In genomic region chr12:124322271-124322998, GRCh38 we compare ENCODE assay signal across 26 cellular contexts. TPM values are rescaled to one million over a fixed set of nuclear protein-coding genes. Genes with fewer than 3 reads are reported as not detected.
DNase-seq lines count a peak whose midpoint lies in the region; ATAC-seq, FAIRE-seq and TF ChIP-seq lines count a peak whose summit lies in the region.
"Had no signal": no experiment of that assay in that cellular context is flagged by ENCODE, and none has a peak within 500 bp of the region (broad histone marks: within the 10 kb centered on the region; RNA-seq: fewer than 3 reads in every experiment).

No MANE protein-coding gene starts in this region.

- CTCF ChIA-PET in CD8-positive, alpha-beta T cell (lab: Charles Lee) = interaction anchor here (0.9 to 1.6 kb wide), 4 partner anchors 10 to 290 kb away, joined by 3 to 6 read pairs (median 3); no protein-coding TSS in a partner anchor

- POLR2A ChIA-PET in CD8-positive, alpha-beta T cell (lab: Charles Lee) = no interaction called here

- H3K27ac Mint-ChIP-seq in neural crest cell (ENCODE audit: unreplicated experiment) = peak overlapping the region; percentile 27
- no peak overlapping the region for H3K27ac Mint-ChIP-seq in CD8-positive, alpha-beta T cell
- H3K27ac Mint-ChIP-seq: stimulated activated naive CD8-positive, alpha-beta T cell treated with anti-CD3 and anti-CD28 coated beads, Interleukin-15, Interleukin-2, amounts not matched to agents 100 ng/mL and 50 ng/mL, for 24 hours had no signal

- no peaks in the 10 kb centered on the region for H3K4me1 ChIP-seq in CD8-positive, alpha-beta T cell (ENCODE audit: insufficient read depth, low read length)
- H3K4me1 ChIP-seq: prostate gland, upper lobe of left lung had no signal

- FAIRE-seq in bronchial epithelial cell (lab: Jason Lieb, UNC) = no peak
- FAIRE-seq: astrocyte, D721Med, keratinocyte had no signal

- H3K4me1 Mint-ChIP-seq in neural crest cell = peaks cover 21% of the 10 kb centered on the region
- no peaks in the 10 kb centered on the region for H3K4me1 Mint-ChIP-seq in CD8-positive, alpha-beta T cell (ENCODE audit: low read depth)

- peaks cover 6% of the 10 kb centered on the region for H3K36me3 ChIP-seq in bronchial epithelial cell (ENCODE audit: control insufficient read depth, insufficient read depth, low read length)
- H3K36me3 ChIP-seq in CD8-positive, alpha-beta T cell (ENCODE audit: insufficient read depth, low read length) = peaks cover 15% of the 10 kb centered on the region

- intact Hi-C loops in CD8-positive, alpha-beta T cell (cut with DNase I, micrococcal nuclease) = no loop called here

- H3K27ac ChIP-seq in CD8-positive, alpha-beta T cell (ENCODE audit: low read depth, low read length) = no peak overlapping the region
- H3K27ac ChIP-seq: 22Rv1, prostate gland, SJCRH30, upper lobe of left lung, VCaP had no signal

- no peak for ATAC-seq in GM21526 (IDR thresholded peaks at IDR 0.05; ENCODE audit: low FRiP score, unreplicated experiment)
- no peak for ATAC-seq in CD8-positive, alpha-beta T cell
- ATAC-seq: naive thymus-derived CD4-positive, alpha-beta T cell had no signal

- H3K9me3 ChIP-seq in CD8-positive, alpha-beta T cell (ENCODE audit: low read length) = peaks cover 7% of the 10 kb centered on the region
- H3K9me3 ChIP-seq: prostate gland had no signal

- peaks cover 21% of the 10 kb centered on the region for H3K36me3 Mint-ChIP-seq in neural crest cell (ENCODE audit: low read depth)
- peaks cover 23% of the 10 kb centered on the region for H3K36me3 Mint-ChIP-seq in CD8-positive, alpha-beta T cell

- peaks cover 8% of the 10 kb centered on the region for H3K9me3 Mint-ChIP-seq in neural crest cell
- H3K9me3 Mint-ChIP-seq in CD8-positive, alpha-beta T cell = peaks cover 9% of the 10 kb centered on the region

- H3K27me3 Mint-ChIP-seq in neural crest cell (ENCODE audit: low read depth) = peaks cover 23% of the 10 kb centered on the region
- H3K27me3 Mint-ChIP-seq in CD8-positive, alpha-beta T cell (ENCODE audit: low read depth) = no peaks in the 10 kb centered on the region
- H3K27me3 Mint-ChIP-seq: naive thymus-derived CD4-positive, alpha-beta T cell; stimulated activated naive CD8-positive, alpha-beta T cell treated with anti-CD3 and anti-CD28 coated beads, Interleukin-15, Interleukin-2, amounts not matched to agents 100 ng/mL and 50 ng/mL, for 24 hours had no signal

- peaks cover 1% of the 10 kb centered on the region for H3K27me3 ChIP-seq in bronchial epithelial cell (ENCODE audit: control insufficient read depth, insufficient read depth, low read length)
- no peaks in the 10 kb centered on the region for H3K27me3 ChIP-seq in CD8-positive, alpha-beta T cell (ENCODE audit: insufficient read depth, low read length)
- H3K27me3 ChIP-seq: BLaER1, SJCRH30, upper lobe of left lung had no signal

- no peak overlapping the region for H3K4me3 ChIP-seq in bronchial epithelial cell (ENCODE audit: low read depth, low read length)
- no peak overlapping the region for H3K4me3 ChIP-seq in CD8-positive, alpha-beta T cell (ENCODE audit: low read depth, low read length)
- H3K4me3 ChIP-seq: BLaER1, prostate gland, SJCRH30, upper lobe of left lung had no signal

- peak overlapping the region; percentile 62 for H3K4me3 Mint-ChIP-seq in neural crest cell
- H3K4me3 Mint-ChIP-seq in CD8-positive, alpha-beta T cell = no peak overlapping the region
- H3K4me3 Mint-ChIP-seq: naive thymus-derived CD4-positive, alpha-beta T cell; stimulated activated naive CD8-positive, alpha-beta T cell treated with anti-CD3 and anti-CD28 coated beads, Interleukin-15, Interleukin-2, amounts not matched to agents 100 ng/mL and 50 ng/mL, for 24 hours had no signal

- TF ChIP-seq CTCF in bronchial epithelial cell (IDR thresholded peaks at IDR 0.05; ENCODE audit: insufficient read depth, low read length, severe bottlenecking) = no peak
- TF ChIP-seq CTCF in neural crest cell (conservative IDR thresholded peaks at IDR 0.05) = no peak
- TF ChIP-seq CTCF in CD8-positive, alpha-beta T cell (IDR thresholded peaks at IDR 0.05) = no peak

- DNase-seq in DMS 273 (lab: John Stamatoyannopoulos, UW; ENCODE audit: unreplicated experiment) = peak; percentile 31
- DNase-seq in DMS 273 treated with DMSO at 0.1 percent for 48 hours (lab: John Stamatoyannopoulos, UW) = no peak
- peak; percentile 24 for DNase-seq in HK-2 (ENCODE audit: unreplicated experiment)
- peak; percentile 3 for DNase-seq in bronchial epithelial cell (ENCODE audit: low read depth)
- no peak for DNase-seq in neural crest cell (ENCODE audit: low read depth, low spot score)
- no peak for DNase-seq in CD8-positive, alpha-beta T cell
- no peak for DNase-seq in GM19238 (ENCODE audit: insufficient read length, low spot score)
- DNase-seq: activated CD4-positive, alpha-beta T cell treated with anti-CD3 and anti-CD28 coated beads, Interleukin-2, amount 50 U/mL, for 4 hours; activated naive CD4-positive, alpha-beta T cell treated with Interleukin-2 at 50 U/mL for 16 hours; foreskin melanocyte; hypothalamus; naive thymus-derived CD4-positive, alpha-beta T cell; NCI-H1436; NCI-H2171 treated with DMSO at 0.1 percent for 48 hours; NCI-H69 had no signal

RNA-seq across cellular contexts. Expression of gene RFLNA, which starts 27.5 kb away (rescaled TPM):
- total RNA-seq in bronchial epithelial cell (not detected in 2 replicates), neural crest cell (2.1 and 2.8 TPM in 2 replicates)
- total RNA-seq in CD8-positive, alpha-beta T cell = not detected
- total RNA-seq: naive thymus-derived CD4-positive, alpha-beta T cell had no signal

Comparison
In these comparisons a context has a peak if more than half of its experiments do, and no peak if none do; other contexts are left out.
1. DNase-seq: peak in DMS 273 (single experiment), HK-2 (single experiment) and bronchial epithelial cell (single experiment); none in DMS 273 treated with DMSO at 0.1 percent for 48 hours (single experiment), neural crest cell (single experiment), CD8-positive, alpha-beta T cell (0 of 7) and GM19238 (single experiment).